Comparison of ENCODE assay signal across 9 cellular contexts in genomic region chr9:16133556-16134227, GRCh38.
DNase-seq lines count a peak whose midpoint lies in the region; ATAC-seq and TF ChIP-seq lines count a peak whose summit lies in the region.
"Had no signal": no experiment of that assay in that cellular context is flagged by ENCODE, and none has a peak within 500 bp of the region (broad histone marks: within the 10 kb centered on the region; RNA-seq: fewer than 3 reads in every experiment).

No MANE protein-coding gene starts in this region.

- WGBS in hepatocyte (ENCODE audit: low lambda C conversion rate, missing lambda C conversion rate) = 35% methylated on average over 19 of the region's 19 CpGs

- peak overlapping the region; percentile 6 for H3K27ac ChIP-seq in hepatocyte

- no peaks in the 10 kb centered on the region for H3K36me3 Mint-ChIP-seq in activated CD8-positive, alpha-beta T cell treated with anti-CD3 and anti-CD28 coated beads for 36 hours (ENCODE audit: low read depth)

- ATAC-seq in GM18499 (IDR thresholded peaks at IDR 0.05; ENCODE audit: insufficient read depth, unreplicated experiment) = peak; percentile 85
- peak; percentile 85 for ATAC-seq in HG02759 (IDR thresholded peaks at IDR 0.05; ENCODE audit: unreplicated experiment)
- ATAC-seq in activated CD8-positive, alpha-beta T cell treated with anti-CD3 and anti-CD28 coated beads for 36 hours = peak; percentile 74
- ATAC-seq in stimulated activated naive CD8-positive, alpha-beta T cell treated with anti-CD3 and anti-CD28 coated beads, Interleukin-15, Interleukin-2, amounts not matched to agents 100 U/mL and 50 U/mL, for 24 hours = peak; percentile 60

- H3K27me3 ChIP-seq in hepatocyte = no peaks in the 10 kb centered on the region

- no peaks in the 10 kb centered on the region for H3K9me3 ChIP-seq in hepatocyte (ENCODE audit: low read depth)

- H3K27me3 Mint-ChIP-seq in activated CD8-positive, alpha-beta T cell treated with anti-CD3 and anti-CD28 coated beads for 36 hours = peaks cover 2% of the 10 kb centered on the region

- no peak overlapping the region for H3K4me3 ChIP-seq in hepatocyte

- H4K20me1 ChIP-seq in hepatocyte (ENCODE audit: insufficient read depth, poor library complexity, severe bottlenecking) = no peaks in the 10 kb centered on the region

- TF ChIP-seq CTCF in activated CD8-positive, alpha-beta T cell treated with anti-CD3 and anti-CD28 coated beads for 36 hours (IDR thresholded peaks at IDR 0.05) = peak; percentile 69
- TF ChIP-seq CTCF in hepatocyte (IDR thresholded peaks at IDR 0.05; ENCODE audit: poor library complexity) = peak; percentile 65

- peaks cover 17% of the 10 kb centered on the region for H3K4me1 Mint-ChIP-seq in activated CD8-positive, alpha-beta T cell treated with anti-CD3 and anti-CD28 coated beads for 36 hours (ENCODE audit: low read depth)
- H3K4me1 Mint-ChIP-seq: activated B cell treated with CpG ODN at 0.5 μM for 24 hours had no signal

- no peaks in the 10 kb centered on the region for H3K4me1 ChIP-seq in hepatocyte (ENCODE audit: insufficient read depth)

- DNase-seq in CD1c-positive myeloid dendritic cell (ENCODE audit: extremely low spot score) = peak; percentile 65
- peak; percentile 80 for DNase-seq in NCI-H1048 (lab: John Stamatoyannopoulos, UW)
- peak; percentile 42 for DNase-seq in activated CD8-positive, alpha-beta T cell treated with anti-CD3 and anti-CD28 coated beads for 36 hours
- peak; percentile 84 for DNase-seq in hepatocyte (ENCODE audit: low spot score)
- DNase-seq in stimulated activated naive CD8-positive, alpha-beta T cell treated with anti-CD3 and anti-CD28 coated beads, Interleukin-15, Interleukin-2, amounts not matched to agents 100 U/mL and 50 U/mL, for 24 hours = peak; percentile 39
- no peak for DNase-seq in activated effector memory CD4-positive, alpha-beta T cell treated with Interleukin-2 at 50 U/mL for 16 hours
- DNase-seq: activated B cell treated with CpG ODN at 0.5 μM for 24 hours had no signal

- no peaks in the 10 kb centered on the region for H3K9me3 Mint-ChIP-seq in activated CD8-positive, alpha-beta T cell treated with anti-CD3 and anti-CD28 coated beads for 36 hours
- H3K9me3 Mint-ChIP-seq: activated B cell treated with CpG ODN at 0.5 μM for 24 hours had no signal

- H3K79me2 ChIP-seq in hepatocyte = no peaks in the 10 kb centered on the region

- H3K4me2 ChIP-seq in hepatocyte = no peak overlapping the region

- no peak overlapping the region for H3K4me3 Mint-ChIP-seq in activated CD8-positive, alpha-beta T cell treated with anti-CD3 and anti-CD28 coated beads for 36 hours
- H3K4me3 Mint-ChIP-seq: activated B cell treated with CpG ODN at 0.5 μM for 24 hours had no signal

- H3K27ac Mint-ChIP-seq in activated CD8-positive, alpha-beta T cell treated with anti-CD3 and anti-CD28 coated beads for 36 hours = peak overlapping the region; percentile 36
- H3K27ac Mint-ChIP-seq: activated B cell treated with CpG ODN at 0.5 μM for 24 hours had no signal

- intact Hi-C loops in activated CD8-positive, alpha-beta T cell treated with anti-CD3 and anti-CD28 coated beads for 36 hours (cut with micrococcal nuclease) = loop anchor here (5.0 kb wide), 1 partner anchor 261 kb away; no protein-coding TSS in a partner anchor

- H3K36me3 ChIP-seq in hepatocyte (replicated peaks; ENCODE audit: insufficient read depth, low read depth) = no peaks in the 10 kb centered on the region

- CTCF ChIA-PET in activated CD8-positive, alpha-beta T cell treated with anti-CD3 and anti-CD28 coated beads for 36 hours (lab: Charles Lee) = interaction anchor here (1.0 to 2.4 kb wide), 9 partner anchors 10 to 296 kb away, joined by 3 to 14 read pairs (median 4); no protein-coding TSS in a partner anchor

- POLR2A ChIA-PET in activated CD8-positive, alpha-beta T cell treated with anti-CD3 and anti-CD28 coated beads for 36 hours (lab: Charles Lee) = no interaction called here

- H2AFZ ChIP-seq in hepatocyte = no peak overlapping the region

- no peaks in the 10 kb centered on the region for H3K9me2 ChIP-seq in hepatocyte (replicated peaks; ENCODE audit: insufficient read depth)
